ENCODE assay signal across 8 cellular contexts in genomic region chr17:81035389-81036127, GRCh38. TPM values are rescaled to one million over a fixed set of nuclear protein-coding genes. Genes with fewer than 3 reads are reported as not detected.
DNase-seq lines count a peak whose midpoint lies in the region; ATAC-seq and TF ChIP-seq lines count a peak whose summit lies in the region.

No MANE protein-coding gene starts in this region.

- H3K27ac Mint-ChIP-seq in natural killer cell: peak overlapping the region; percentile 70 to 78

- in situ Hi-C loops in ACHN (cut with HindIII; ENCODE audit: low pct_ligation_motif_present, low pct_unique_long_range_greater_than_20kb, low sequenced_read_pairs): no loop called here

- intact Hi-C loops in natural killer cell (cut with micrococcal nuclease): loop anchor here (10.0 kb wide), 1 partner anchor 209 kb away; no protein-coding TSS in a partner anchor

- peaks cover 8 to 30% of the 10 kb centered on the region in 2 donors for H3K4me1 Mint-ChIP-seq in natural killer cell

- peaks cover 0 to 7% of the 10 kb centered on the region in 2 donors for H3K27me3 Mint-ChIP-seq in natural killer cell (ENCODE audit: low read depth in 2 of 2)

- H3K9me3 ChIP-seq in endocrine pancreas (ENCODE audit: control insufficient read depth, low read length): no peaks in the 10 kb centered on the region

- DNase-seq in ACHN: peak; percentile 31
- DNase-seq in RPMI7951 (ENCODE audit: low read depth): peak; percentile 25
- no peak for DNase-seq in natural killer cell
- DNase-seq in LoVo (ENCODE audit: low spot score): no peak
- no peak for DNase-seq in activated effector memory CD4-positive, alpha-beta T cell treated with anti-CD3 and anti-CD28 coated beads, Interleukin-2, amount 50 U/mL, for 16 hours

- no peaks in the 10 kb centered on the region for H3K27me3 ChIP-seq in endocrine pancreas (ENCODE audit: control insufficient read depth, insufficient read depth, low read length)

- H3K9me3 Mint-ChIP-seq in natural killer cell: no peaks in the 10 kb centered on the region

- H3K4me1 ChIP-seq in endocrine pancreas (ENCODE audit: control insufficient read depth, insufficient read depth, low read length): no peaks in the 10 kb centered on the region

- TF ChIP-seq CTCF in natural killer cell (IDR thresholded peaks at IDR 0.05): no peak

- peak; percentile 17 for ATAC-seq in GM19025 (IDR thresholded peaks at IDR 0.05; ENCODE audit: low read depth, unreplicated experiment)
- ATAC-seq in natural killer cell: peak in 1 of 3 donors; percentile 5
- ATAC-seq in GM21717 (IDR thresholded peaks at IDR 0.05; ENCODE audit: unreplicated experiment): no peak

- H3K4me3 ChIP-seq in endocrine pancreas (ENCODE audit: control insufficient read depth, insufficient read depth, low read length): peak overlapping the region; percentile 60

- H3K9ac ChIP-seq in endocrine pancreas (ENCODE audit: control insufficient read depth, insufficient read depth, low read length): peak overlapping the region; percentile 73

- no peaks in the 10 kb centered on the region for H3K36me3 Mint-ChIP-seq in natural killer cell

- H3K4me3 Mint-ChIP-seq in natural killer cell: peak overlapping the region; percentile 78

- H3K36me3 ChIP-seq in endocrine pancreas (ENCODE audit: control insufficient read depth, insufficient read depth, low read length): no peaks in the 10 kb centered on the region

RNA-seq across cellular contexts. Expression of gene BAIAP2, which starts 0.6 kb away (rescaled TPM):
- 9.7 and 12.6 TPM in 2 replicates for total RNA-seq in RPMI7951 (2014; rRNA removed; shearing (Covaris generic))
- 10 to 100 TPM in 2 of 3 donors, 1 to 10 TPM in 1; 6.7 to 12.3 (median 10.4) TPM for total RNA-seq in natural killer cell

RNA-seq across cellular contexts. Expression of gene CHMP6, which starts 43.9 kb away (rescaled TPM):
- 6.6 and 10.5 TPM in 2 replicates for total RNA-seq in RPMI7951 (2014; rRNA removed; shearing (Covaris generic))
- 10 to 100 TPM; 26.8 to 33.3 (median 33.0) TPM for total RNA-seq in natural killer cell

Comparison
In these comparisons a context has a peak if more than half of its experiments do, and no peak if none do; other contexts are left out.
1. DNase-seq: peak in ACHN (single experiment) and RPMI7951 (single experiment); none in natural killer cell (single experiment), LoVo (single experiment) and activated effector memory CD4-positive, alpha-beta T cell treated with anti-CD3 and anti-CD28 coated beads, Interleukin-2, amount 50 U/mL, for 16 hours (single experiment).